14 cellular contexts compared by ENCODE assay signal in the genomic region with DNA sequence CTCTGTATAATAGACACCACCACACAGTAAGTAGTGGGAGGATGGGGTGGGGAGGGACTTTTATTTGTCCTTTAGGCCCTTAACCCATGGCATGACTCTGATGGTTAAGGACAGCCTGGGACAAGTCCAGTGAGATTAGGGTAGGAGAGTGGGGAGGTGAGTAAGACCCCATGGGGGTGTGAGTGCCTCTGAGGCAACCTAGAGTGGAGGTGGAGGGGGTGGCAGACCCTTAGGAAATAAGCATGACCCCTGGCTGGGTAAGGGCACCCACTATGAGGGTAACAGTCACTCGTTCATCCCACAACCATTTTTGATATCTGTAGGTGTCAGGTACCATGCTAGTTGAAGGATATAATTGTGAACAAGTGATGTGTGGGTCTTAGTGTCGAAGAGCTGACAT. TPM values are rescaled to one million over a fixed set of nuclear protein-coding genes. Genes with fewer than 3 reads are reported as not detected.
DNase-seq lines count a peak whose midpoint lies in the region; ATAC-seq, FAIRE-seq and TF ChIP-seq lines count a peak whose summit lies in the region.
"Had no signal": no experiment of that assay in that cellular context is flagged by ENCODE, and none has a peak within 500 bp of the region (broad histone marks: within the 10 kb centered on the region; RNA-seq: fewer than 3 reads in every experiment).

No MANE protein-coding gene starts in this region.

- no peak overlapping the region for H3K4me3 Mint-ChIP-seq in activated CD4-positive, alpha-beta T cell treated with anti-CD3 and anti-CD28 coated beads, Interleukin-2, amount 10 ng/mL, durations not matched to agents 24 days and 14 days
- no peak overlapping the region for H3K4me3 Mint-ChIP-seq in activated CD8-positive, alpha-beta T cell treated with anti-CD3 and anti-CD28 coated beads, Interleukin-2, amount 10 ng/mL, durations not matched to agents 7 days and 5 days
- H3K4me3 Mint-ChIP-seq in endodermal cell: peak overlapping the region; percentile 29
- no peak overlapping the region for H3K4me3 Mint-ChIP-seq in stimulated activated naive CD8-positive, alpha-beta T cell treated with anti-CD3 and anti-CD28 coated beads, Interleukin-15, amount 100 ng/mL, for 72 hours

- TF ChIP-seq CTCF in endodermal cell (conservative IDR thresholded peaks at IDR 0.05): no peak

- no peak for FAIRE-seq in GM12892 (lab: Jason Lieb, UNC)

- DNase-seq in activated CD4-positive, alpha-beta T cell treated with anti-CD3 and anti-CD28 coated beads, Interleukin-2, amount 10 ng/mL, durations not matched to agents 24 days and 14 days: no peak
- DNase-seq in activated CD4-positive, alpha-beta T cell treated with anti-CD3 and anti-CD28 coated beads, Interleukin-2, amount 50 U/mL, for 4 hours: no peak
- no peak for DNase-seq in activated CD8-positive, alpha-beta T cell treated with anti-CD3 and anti-CD28 coated beads, Interleukin-2, amount 10 ng/mL, durations not matched to agents 7 days and 5 days
- DNase-seq in endodermal cell (no peak), GM12892 (ENCODE audit: insufficient read length) (no peak), UCSD-AML1 (lab: John Stamatoyannopoulos, UW; ENCODE audit: unreplicated experiment) (no peak)
- no peak for DNase-seq in stimulated activated naive CD8-positive, alpha-beta T cell treated with anti-CD3 and anti-CD28 coated beads, Interleukin-15, amount 100 ng/mL, for 72 hours
- DNase-seq: COR-L47, DMS153, NCI-H1417 treated with DMSO at 0.1 percent for 48 hours, NCI-H2029 treated with DMSO at 0.1 percent for 48 hours, NCI-H510A had no signal

- intact Hi-C loops in activated CD4-positive, alpha-beta T cell treated with anti-CD3 and anti-CD28 coated beads, Interleukin-2, amount 10 ng/mL, durations not matched to agents 24 days and 14 days (cut with micrococcal nuclease): loop anchor here (1.0 to 10.0 kb wide), 3 partner anchors 50 to 521 kb away; no protein-coding TSS in a partner anchor

- 90 to 98% methylated on average over 1 to 2 of the region's 2 CpGs for WGBS in endodermal cell (ENCODE audit: insufficient coverage in 1 of 2, insufficient read length in 1 of 2), 2 experiments

- H3K4me3 ChIP-seq in endodermal cell (ENCODE audit: low read length): peak overlapping the region; percentile 54

- peaks cover 24% of the 10 kb centered on the region for H3K4me1 Mint-ChIP-seq in activated CD4-positive, alpha-beta T cell treated with anti-CD3 and anti-CD28 coated beads, Interleukin-2, amount 10 ng/mL, durations not matched to agents 24 days and 14 days
- peaks cover 37% of the 10 kb centered on the region for H3K4me1 Mint-ChIP-seq in activated CD8-positive, alpha-beta T cell treated with anti-CD3 and anti-CD28 coated beads, Interleukin-2, amount 10 ng/mL, durations not matched to agents 7 days and 5 days (ENCODE audit: low read depth)
- peaks cover 9% of the 10 kb centered on the region for H3K4me1 Mint-ChIP-seq in endodermal cell
- peaks cover 37% of the 10 kb centered on the region for H3K4me1 Mint-ChIP-seq in stimulated activated naive CD8-positive, alpha-beta T cell treated with anti-CD3 and anti-CD28 coated beads, Interleukin-15, amount 100 ng/mL, for 72 hours

- peak overlapping the region; percentile 32 for H3K27ac Mint-ChIP-seq in activated CD4-positive, alpha-beta T cell treated with anti-CD3 and anti-CD28 coated beads, Interleukin-2, amount 10 ng/mL, durations not matched to agents 24 days and 14 days
- peak overlapping the region; percentile 61 for H3K27ac Mint-ChIP-seq in activated CD8-positive, alpha-beta T cell treated with anti-CD3 and anti-CD28 coated beads, Interleukin-2, amount 10 ng/mL, durations not matched to agents 7 days and 5 days
- peak overlapping the region; percentile 63 for H3K27ac Mint-ChIP-seq in endodermal cell
- peak overlapping the region; percentile 45 to 67 for H3K27ac Mint-ChIP-seq in stimulated activated naive CD8-positive, alpha-beta T cell treated with anti-CD3 and anti-CD28 coated beads, Interleukin-15, amount 100 ng/mL, for 72 hours

- no peaks in the 10 kb centered on the region for H3K27me3 ChIP-seq in endodermal cell (ENCODE audit: control insufficient read depth, insufficient read depth, low read length, poor library complexity, severe bottlenecking)

- no peak for TF ChIP-seq POLR2A in GM12892 (IDR thresholded peaks at IDR 0.05; ENCODE audit: low read depth, low read length)

- POLR2A ChIA-PET in activated CD8-positive, alpha-beta T cell treated with anti-CD3 and anti-CD28 coated beads, Interleukin-2, amount 10 ng/mL, durations not matched to agents 7 days and 5 days (lab: Charles Lee): interaction anchor here (0.9 to 1.4 kb wide), 4 partner anchors 21 to 50 kb away, joined by 3 to 5 read pairs (median 4); partner anchors contain the start of gene PSTPIP1

- H3K27me3 Mint-ChIP-seq in activated CD4-positive, alpha-beta T cell treated with anti-CD3 and anti-CD28 coated beads, Interleukin-2, amount 10 ng/mL, durations not matched to agents 24 days and 14 days: peaks cover 5% of the 10 kb centered on the region
- no peaks in the 10 kb centered on the region for H3K27me3 Mint-ChIP-seq in activated CD8-positive, alpha-beta T cell treated with anti-CD3 and anti-CD28 coated beads, Interleukin-2, amount 10 ng/mL, durations not matched to agents 7 days and 5 days (ENCODE audit: low read depth)
- peaks cover 2% of the 10 kb centered on the region for H3K27me3 Mint-ChIP-seq in endodermal cell (ENCODE audit: insufficient read depth)
- no peaks in the 10 kb centered on the region for H3K27me3 Mint-ChIP-seq in stimulated activated naive CD8-positive, alpha-beta T cell treated with anti-CD3 and anti-CD28 coated beads, Interleukin-15, amount 100 ng/mL, for 72 hours

- no peaks in the 10 kb centered on the region for H3K36me3 Mint-ChIP-seq in activated CD4-positive, alpha-beta T cell treated with anti-CD3 and anti-CD28 coated beads, Interleukin-2, amount 10 ng/mL, durations not matched to agents 24 days and 14 days (ENCODE audit: low read depth)
- peaks cover 4% of the 10 kb centered on the region for H3K36me3 Mint-ChIP-seq in activated CD8-positive, alpha-beta T cell treated with anti-CD3 and anti-CD28 coated beads, Interleukin-2, amount 10 ng/mL, durations not matched to agents 7 days and 5 days (ENCODE audit: low read depth)
- H3K36me3 Mint-ChIP-seq in endodermal cell (ENCODE audit: low read depth): no peaks in the 10 kb centered on the region

- no peak overlapping the region for H3K9ac ChIP-seq in endodermal cell (ENCODE audit: extremely low read depth, low read length, poor library complexity, severe bottlenecking)

- no peaks in the 10 kb centered on the region for H3K36me3 ChIP-seq in endodermal cell (ENCODE audit: control insufficient read depth, insufficient read depth, low read length)

- H3K27ac ChIP-seq in endodermal cell (ENCODE audit: low read depth, low read length): no peak overlapping the region
- H3K27ac ChIP-seq: C4-2B had no signal

- peaks cover 7% of the 10 kb centered on the region for H3K9me3 Mint-ChIP-seq in activated CD4-positive, alpha-beta T cell treated with anti-CD3 and anti-CD28 coated beads, Interleukin-2, amount 10 ng/mL, durations not matched to agents 24 days and 14 days
- H3K9me3 Mint-ChIP-seq in activated CD8-positive, alpha-beta T cell treated with anti-CD3 and anti-CD28 coated beads, Interleukin-2, amount 10 ng/mL, durations not matched to agents 7 days and 5 days (ENCODE audit: insufficient read depth): no peaks in the 10 kb centered on the region
- H3K9me3 Mint-ChIP-seq in endodermal cell: peaks cover 4% of the 10 kb centered on the region
- H3K9me3 Mint-ChIP-seq in stimulated activated naive CD8-positive, alpha-beta T cell treated with anti-CD3 and anti-CD28 coated beads, Interleukin-15, amount 100 ng/mL, for 72 hours: peaks cover 0 to 3% of the 10 kb centered on the region in 2 donors

- CTCF ChIA-PET in activated CD8-positive, alpha-beta T cell treated with anti-CD3 and anti-CD28 coated beads, Interleukin-2, amount 10 ng/mL, durations not matched to agents 7 days and 5 days (lab: Charles Lee): interaction anchor here (0.7 to 5.8 kb wide), 57 partner anchors 10 to 569 kb away, joined by 3 to 159 read pairs (median 6); partner anchors contain the start of genes PSTPIP1 and TSPAN3

- no peaks in the 10 kb centered on the region for H3K9me3 ChIP-seq in endodermal cell (ENCODE audit: control insufficient read depth, low read length)

- peaks cover 11% of the 10 kb centered on the region for H3K4me1 ChIP-seq in endodermal cell (ENCODE audit: control insufficient read depth, insufficient read depth, low read length)

- no peak for ATAC-seq in activated CD8-positive, alpha-beta T cell treated with anti-CD3 and anti-CD28 coated beads, Interleukin-2, amount 10 ng/mL, durations not matched to agents 7 days and 5 days
- peak; percentile 44 for ATAC-seq in stimulated activated naive CD8-positive, alpha-beta T cell treated with anti-CD3 and anti-CD28 coated beads, Interleukin-15, amount 100 ng/mL, for 72 hours
- ATAC-seq in GM18870 (IDR thresholded peaks at IDR 0.05; ENCODE audit: unreplicated experiment): no peak

RNA-seq across cellular contexts. Expression of gene PSTPIP1, which starts 21.0 kb away (rescaled TPM):
- total RNA-seq in activated CD4-positive, alpha-beta T cell treated with anti-CD3 and anti-CD28 coated beads, Interleukin-2, amount 10 ng/mL, durations not matched to agents 24 days and 14 days: 182 and 186 TPM in 2 replicates
- 100 to 1,000 TPM; 208 to 212 TPM for total RNA-seq in activated CD8-positive, alpha-beta T cell treated with anti-CD3 and anti-CD28 coated beads, Interleukin-2, amount 10 ng/mL, durations not matched to agents 7 days and 5 days
- 1 to 10 TPM in 1 of 2 donors, under 1 TPM in 1; 0.29 to 1.5 TPM for total RNA-seq in endodermal cell
- polyA plus RNA-seq in endodermal cell (2013, experiment 1 of 2): 0.82 TPM
- polyA plus RNA-seq in endodermal cell (2013, experiment 2 of 2): 0.58 TPM
- polyA plus RNA-seq in GM12892 (2012; ENCODE audit: missing spikeins): 6.4 TPM

RNA-seq across cellular contexts. Expression of gene RCN2, which starts 42.4 kb away (rescaled TPM):
- total RNA-seq in activated CD4-positive, alpha-beta T cell treated with anti-CD3 and anti-CD28 coated beads, Interleukin-2, amount 10 ng/mL, durations not matched to agents 24 days and 14 days: 35.1 and 40.5 TPM in 2 replicates
- total RNA-seq in activated CD8-positive, alpha-beta T cell treated with anti-CD3 and anti-CD28 coated beads, Interleukin-2, amount 10 ng/mL, durations not matched to agents 7 days and 5 days: 10 to 100 TPM; 28.7 to 31.8 TPM
- 100 to 1,000 TPM; 151 to 165 TPM for total RNA-seq in endodermal cell
- polyA plus RNA-seq in endodermal cell (2013, experiment 1 of 2): 286 TPM
- polyA plus RNA-seq in endodermal cell (2013, experiment 2 of 2): 283 TPM
- 26.7 TPM for polyA plus RNA-seq in GM12892 (2012; ENCODE audit: missing spikeins)

Comparison
In these comparisons a context has a peak if more than half of its experiments do, and no peak if none do; other contexts are left out.
1. RNA of gene PSTPIP1, which starts 21.0 kb away (total RNA-seq): 208 to 212 TPM in activated CD8-positive, alpha-beta T cell treated with anti-CD3 and anti-CD28 coated beads, Interleukin-2, amount 10 ng/mL, durations not matched to agents 7 days and 5 days and 182 to 186 TPM in activated CD4-positive, alpha-beta T cell treated with anti-CD3 and anti-CD28 coated beads, Interleukin-2, amount 10 ng/mL, durations not matched to agents 24 days and 14 days; 0.29 to 1.5 TPM in endodermal cell; every median in the first group is over 10 times any median in the second.
2. Peak in every context shown above with its lines, with median percentiles within 50 percentile points of each other: H3K27ac Mint-ChIP-seq.